Comparison of ENCODE assay signal across 13 cellular contexts in the genomic region with DNA sequence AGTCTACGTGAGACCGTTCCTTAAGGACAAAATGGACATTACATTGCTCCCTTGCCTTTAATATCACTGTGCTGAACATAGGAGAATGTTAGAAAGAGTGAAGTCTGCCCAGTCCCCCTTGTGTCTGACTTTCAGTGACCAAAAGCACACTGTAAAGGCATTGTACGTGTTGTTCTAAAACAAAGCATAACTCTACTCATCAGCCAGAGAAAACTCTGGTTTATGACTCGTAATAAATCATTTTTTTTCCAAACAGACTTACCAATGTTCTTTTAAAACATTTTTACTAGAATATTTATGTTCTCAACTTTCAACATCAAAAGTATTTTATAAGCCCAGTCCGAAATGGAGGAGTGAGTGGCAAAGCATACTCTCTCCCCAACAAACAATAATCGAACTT.
DNase-seq lines count a peak whose midpoint lies in the region; ATAC-seq and TF ChIP-seq lines count a peak whose summit lies in the region.
"Had no signal": no experiment of that assay in that cellular context is flagged by ENCODE, and none has a peak within 500 bp of the region (broad histone marks: within the 10 kb centered on the region; RNA-seq: fewer than 3 reads in every experiment).

No MANE protein-coding gene starts in this region.

- no peak overlapping the region for H3K4me3 ChIP-seq in CD8-positive, alpha-beta memory T cell (ENCODE audit: low read length)
- H3K4me3 ChIP-seq: GM23338 had no signal

- no peaks in the 10 kb centered on the region for H3K4me1 Mint-ChIP-seq in CD8-positive, alpha-beta memory T cell
- no peaks in the 10 kb centered on the region for H3K4me1 Mint-ChIP-seq in activated T-helper 2 cell treated with anti-CD3 and anti-CD28 coated beads, Interferon-gamma antibody, Interleukin-2, Interleukin-4, amounts not matched to agents 10 μg/mL and 5 μg/mL and 100 μg/mL, durations not matched to agents 14 hours and 24 hours and 36 hours (ENCODE audit: low read depth)
- H3K4me1 Mint-ChIP-seq in glutamatergic neuron (ENCODE audit: low read depth, unreplicated experiment) = peaks cover 5% of the 10 kb centered on the region
- H3K4me1 Mint-ChIP-seq: CD14-positive monocyte had no signal

- no peaks in the 10 kb centered on the region for H3K36me3 ChIP-seq in CD8-positive, alpha-beta memory T cell (ENCODE audit: insufficient read depth, low read length)

- intact Hi-C loops in activated T-helper 2 cell treated with anti-CD3 and anti-CD28 coated beads, Interferon-gamma antibody, Interleukin-2, Interleukin-4, amounts not matched to agents 10 μg/mL and 5 μg/mL and 100 μg/mL, durations not matched to agents 14 hours and 24 hours and 36 hours (cut with micrococcal nuclease) = no loop called here

- POLR2A ChIA-PET in CD8-positive, alpha-beta memory T cell (lab: Charles Lee) = no interaction called here

- H3K9me3 Mint-ChIP-seq in CD8-positive, alpha-beta memory T cell = peaks cover 0 to 9% (median 0%) of the 10 kb centered on the region in 5 donors
- H3K9me3 Mint-ChIP-seq in activated T-helper 2 cell treated with anti-CD3 and anti-CD28 coated beads, Interferon-gamma antibody, Interleukin-2, Interleukin-4, amounts not matched to agents 10 μg/mL and 5 μg/mL and 100 μg/mL, durations not matched to agents 14 hours and 24 hours and 36 hours = no peaks in the 10 kb centered on the region
- H3K9me3 Mint-ChIP-seq in glutamatergic neuron (ENCODE audit: unreplicated experiment) = no peaks in the 10 kb centered on the region
- H3K9me3 Mint-ChIP-seq: CD8-positive, alpha-beta T cell had no signal

- no peak overlapping the region for H3K4me3 Mint-ChIP-seq in CD8-positive, alpha-beta memory T cell
- H3K4me3 Mint-ChIP-seq in activated T-helper 2 cell treated with anti-CD3 and anti-CD28 coated beads, Interferon-gamma antibody, Interleukin-2, Interleukin-4, amounts not matched to agents 10 μg/mL and 5 μg/mL and 100 μg/mL, durations not matched to agents 14 hours and 24 hours and 36 hours (ENCODE audit: low read depth) = no peak overlapping the region
- no peak overlapping the region for H3K4me3 Mint-ChIP-seq in glutamatergic neuron (ENCODE audit: unreplicated experiment)
- H3K4me3 Mint-ChIP-seq: CD14-positive monocyte; CD8-positive, alpha-beta T cell; GM23338; H9 had no signal

- no peak overlapping the region for H3K27ac ChIP-seq in CD8-positive, alpha-beta memory T cell (ENCODE audit: low read depth, low read length)

- no peaks in the 10 kb centered on the region for H3K36me3 Mint-ChIP-seq in CD8-positive, alpha-beta memory T cell
- no peaks in the 10 kb centered on the region for H3K36me3 Mint-ChIP-seq in activated T-helper 2 cell treated with anti-CD3 and anti-CD28 coated beads, Interferon-gamma antibody, Interleukin-2, Interleukin-4, amounts not matched to agents 10 μg/mL and 5 μg/mL and 100 μg/mL, durations not matched to agents 14 hours and 24 hours and 36 hours (ENCODE audit: low read depth)
- no peaks in the 10 kb centered on the region for H3K36me3 Mint-ChIP-seq in glutamatergic neuron (ENCODE audit: unreplicated experiment)
- H3K36me3 Mint-ChIP-seq: CD14-positive monocyte; CD8-positive, alpha-beta T cell had no signal

- H3K4me1 ChIP-seq in CD8-positive, alpha-beta memory T cell (ENCODE audit: insufficient read depth, low read length) = no peaks in the 10 kb centered on the region
- H3K4me1 ChIP-seq: Caco-2 had no signal

- no peak for TF ChIP-seq CTCF in glutamatergic neuron (IDR thresholded peaks at IDR 0.05; ENCODE audit: partially characterized antibody, unreplicated experiment)

- H3K27me3 ChIP-seq in CD8-positive, alpha-beta memory T cell (ENCODE audit: insufficient read depth, low read length, poor library complexity, severe bottlenecking) = no peaks in the 10 kb centered on the region

- CTCF ChIA-PET in CD8-positive, alpha-beta memory T cell (lab: Charles Lee) = no interaction called here

- H3K27me3 Mint-ChIP-seq in CD8-positive, alpha-beta memory T cell = peaks cover 0 to 3% of the 10 kb centered on the region in 2 donors
- H3K27me3 Mint-ChIP-seq in activated T-helper 2 cell treated with anti-CD3 and anti-CD28 coated beads, Interferon-gamma antibody, Interleukin-2, Interleukin-4, amounts not matched to agents 10 μg/mL and 5 μg/mL and 100 μg/mL, durations not matched to agents 14 hours and 24 hours and 36 hours (ENCODE audit: low read depth) = peaks cover 2% of the 10 kb centered on the region
- no peaks in the 10 kb centered on the region for H3K27me3 Mint-ChIP-seq in glutamatergic neuron (ENCODE audit: unreplicated experiment)

- no peaks in the 10 kb centered on the region for H3K9me3 ChIP-seq in CD8-positive, alpha-beta memory T cell (ENCODE audit: low read length)

- DNase-seq in EH (ENCODE audit: low read depth) (peak; percentile 27), LHCN-M2 (ENCODE audit: low read depth) (peak; percentile 34), fibroblast of peridontal ligament (ENCODE audit: extremely low read depth) (peak; percentile 29), glutamatergic neuron (no peak)
- DNase-seq in CD8-positive, alpha-beta memory T cell = no peak
- DNase-seq in activated T-helper 2 cell treated with anti-CD3 and anti-CD28 coated beads, Interferon-gamma antibody, Interleukin-2, Interleukin-4, amounts not matched to agents 10 μg/mL and 5 μg/mL and 100 μg/mL, durations not matched to agents 14 hours and 24 hours and 36 hours (ENCODE audit: low spot score) = no peak
- DNase-seq: Caco-2; CD8-positive, alpha-beta T cell; DMS53; H9 had no signal

- no peak overlapping the region for H3K27ac Mint-ChIP-seq in CD8-positive, alpha-beta memory T cell
- no peak overlapping the region for H3K27ac Mint-ChIP-seq in activated T-helper 2 cell treated with anti-CD3 and anti-CD28 coated beads, Interferon-gamma antibody, Interleukin-2, Interleukin-4, amounts not matched to agents 10 μg/mL and 5 μg/mL and 100 μg/mL, durations not matched to agents 14 hours and 24 hours and 36 hours
- H3K27ac Mint-ChIP-seq in glutamatergic neuron (ENCODE audit: unreplicated experiment) = no peak overlapping the region
- H3K27ac Mint-ChIP-seq: CD14-positive monocyte; CD8-positive, alpha-beta T cell; GM23338; H9 had no signal

- ATAC-seq in HG03097 (IDR thresholded peaks at IDR 0.05; ENCODE audit: low FRiP score, unreplicated experiment) = no peak
- ATAC-seq: CD8-positive, alpha-beta T cell; GM23338 had no signal

Comparison
In these comparisons a context has a peak if more than half of its experiments do, and no peak if none do; other contexts are left out.
1. DNase-seq: peak in EH (single experiment), LHCN-M2 (single experiment) and fibroblast of peridontal ligament (single experiment); none in CD8-positive, alpha-beta memory T cell (0 of 5), activated T-helper 2 cell treated with anti-CD3 and anti-CD28 coated beads, Interferon-gamma antibody, Interleukin-2, Interleukin-4, amounts not matched to agents 10 μg/mL and 5 μg/mL and 100 μg/mL, durations not matched to agents 14 hours and 24 hours and 36 hours (single experiment) and glutamatergic neuron (single experiment).